ENCODE assay signal across 8 cellular contexts in genomic region chr14:81519200-81519998, GRCh38. TPM values are rescaled to one million over a fixed set of nuclear protein-coding genes. Genes with fewer than 3 reads are reported as not detected.
DNase-seq lines count a peak whose midpoint lies in the region; ATAC-seq and TF ChIP-seq lines count a peak whose summit lies in the region.

No MANE protein-coding gene starts in this region.

- H3K27me3 Mint-ChIP-seq in activated naive CD4-positive, alpha-beta T cell treated with anti-CD3 and anti-CD28 coated beads, Interleukin-2, amount 10 ng/mL, durations not matched to agents 7 days and 5 days: no peaks in the 10 kb centered on the region
- H3K27me3 Mint-ChIP-seq in memory B cell: no peaks in the 10 kb centered on the region

- no peak for DNase-seq in activated naive CD4-positive, alpha-beta T cell treated with anti-CD3 and anti-CD28 coated beads, Interleukin-2, amount 10 ng/mL, durations not matched to agents 7 days and 5 days
- no peak for DNase-seq in activated naive CD4-positive, alpha-beta T cell treated with anti-CD3 and anti-CD28 coated beads, Interleukin-2, amount 50 U/mL, for 16 hours
- no peak for DNase-seq in memory B cell (ENCODE audit: low spot score in 2 of 2)
- no peak for DNase-seq in activated effector memory CD4-positive, alpha-beta T cell treated with anti-CD3 and anti-CD28 coated beads, Interleukin-2, amount 50 U/mL, for 16 hours
- DNase-seq in stimulated activated CD4-positive, alpha-beta T cell treated with anti-CD3 and anti-CD28 coated beads, Interleukin-2, amount 100 ng/mL, for 24 hours: no peak
- no peak for DNase-seq in HEK293T (ENCODE audit: extremely low spot score)

- ATAC-seq in HG03457 (IDR thresholded peaks at IDR 0.05; ENCODE audit: unreplicated experiment) (peak; percentile 93), memory B cell (ENCODE audit: low read depth) (peak; percentile 77)

- peak overlapping the region; percentile 89 for H3K27ac Mint-ChIP-seq in activated naive CD4-positive, alpha-beta T cell treated with anti-CD3 and anti-CD28 coated beads, Interleukin-2, amount 10 ng/mL, durations not matched to agents 7 days and 5 days
- H3K27ac Mint-ChIP-seq in memory B cell: peak overlapping the region; percentile 45

- peaks cover 39% of the 10 kb centered on the region for H3K4me1 Mint-ChIP-seq in activated naive CD4-positive, alpha-beta T cell treated with anti-CD3 and anti-CD28 coated beads, Interleukin-2, amount 10 ng/mL, durations not matched to agents 7 days and 5 days
- H3K4me1 Mint-ChIP-seq in memory B cell: peaks cover 15% of the 10 kb centered on the region

- H3K4me3 Mint-ChIP-seq in activated naive CD4-positive, alpha-beta T cell treated with anti-CD3 and anti-CD28 coated beads, Interleukin-2, amount 10 ng/mL, durations not matched to agents 7 days and 5 days: peak overlapping the region; percentile 5
- H3K4me3 Mint-ChIP-seq in memory B cell: peak overlapping the region; percentile 9

- 41 to 44% (median 43%) methylated on average over 3 of the region's 3 CpGs for whole genome bisulfite sequencing in adipose tissue, 3 donors

- POLR2A ChIA-PET in HEK293T (lab: Yijun Ruan, JAX): no interaction called here

- H3K36me3 Mint-ChIP-seq in activated naive CD4-positive, alpha-beta T cell treated with anti-CD3 and anti-CD28 coated beads, Interleukin-2, amount 10 ng/mL, durations not matched to agents 7 days and 5 days: peaks cover 69% of the 10 kb centered on the region
- peaks cover 24% of the 10 kb centered on the region for H3K36me3 Mint-ChIP-seq in memory B cell

- CTCF ChIA-PET in activated naive CD4-positive, alpha-beta T cell treated with anti-CD3 and anti-CD28 coated beads, Interleukin-2, amount 10 ng/mL, durations not matched to agents 7 days and 5 days (lab: Charles Lee): interaction anchor here (0.6 to 0.7 kb wide), 2 partner anchors 34 to 54 kb away, joined by 3 to 4 read pairs; no protein-coding TSS in a partner anchor
- CTCF ChIA-PET in HEK293T (lab: Yijun Ruan, JAX): interaction anchor here (0.8 kb wide), 1 partner anchor 9 kb away, joined by 3 read pairs; no protein-coding TSS in a partner anchor

- H3K27ac ChIP-seq in adipose tissue (ENCODE audit: low read depth, low read length): peak overlapping the region; percentile 60

- no peaks in the 10 kb centered on the region for H3K9me3 Mint-ChIP-seq in activated naive CD4-positive, alpha-beta T cell treated with anti-CD3 and anti-CD28 coated beads, Interleukin-2, amount 10 ng/mL, durations not matched to agents 7 days and 5 days
- H3K9me3 Mint-ChIP-seq in memory B cell: no peaks in the 10 kb centered on the region

TF ChIP-seq in HEK293T, 16 proteins besides CTCF, POLR2A, EP300 and RAD21:
- TF ChIP-seq L3MBTL2 (conservative IDR thresholded peaks at IDR 0.05): no peak
- no peak for TF ChIP-seq SP1 (IDR thresholded peaks at IDR 0.05)

RNA-seq across cellular contexts. Expression of gene SEL1L, which starts 14.3 kb away (rescaled TPM):
- polyA plus RNA-seq in adipose tissue: 10 to 100 TPM in 2 of 3 donors, 1 to 10 TPM in 1; 8.9 to 81.7 (median 21.0) TPM
